Comparison of ENCODE assay signal across 19 cellular contexts in the genomic region with DNA sequence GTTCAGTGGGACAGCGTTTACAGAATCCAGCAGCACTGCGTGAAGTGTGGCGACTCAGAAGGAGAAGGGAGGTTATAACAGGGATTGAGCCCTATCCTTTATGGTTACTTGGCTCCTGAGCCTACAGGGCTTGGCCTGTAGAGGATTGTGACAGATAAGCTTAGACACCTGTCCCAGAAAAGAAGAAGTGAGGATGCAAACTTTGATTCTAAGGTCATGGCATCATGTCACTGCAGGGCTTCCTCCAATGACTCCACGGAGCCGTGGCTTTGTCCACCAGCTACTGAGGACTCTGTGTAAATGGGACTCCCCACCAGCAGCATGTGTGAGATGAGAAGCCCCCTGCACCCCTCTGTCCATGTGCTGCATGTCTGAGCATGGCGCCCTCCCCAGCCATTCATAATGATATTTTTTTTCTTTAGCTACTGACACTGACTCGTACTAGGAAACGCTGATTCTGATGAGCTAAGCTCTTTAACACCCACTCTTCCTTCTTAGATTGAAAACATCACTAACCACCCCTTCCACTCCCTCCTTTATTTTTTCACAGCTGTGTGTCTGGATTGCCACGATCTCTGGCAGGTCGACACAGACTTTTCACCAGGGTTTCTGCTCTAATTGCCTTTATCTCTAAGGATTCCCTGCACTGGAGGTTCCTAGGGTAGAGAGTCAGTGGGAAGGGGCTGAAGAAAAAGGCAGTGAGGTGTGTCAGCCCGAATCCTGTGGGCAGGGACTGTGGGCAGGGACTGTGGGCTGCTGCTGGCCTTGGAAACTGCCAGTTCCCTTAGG.
A peak's percentile ranks its signal among the peaks of the same experiment; 100 is the strongest.
DNase-seq lines count a peak whose midpoint lies in the region; ATAC-seq and TF ChIP-seq lines count a peak whose summit lies in the region.
"Had no signal": no experiment of that assay in that cellular context is flagged by ENCODE, and none has a peak within 500 bp of the region (broad histone marks: within the 10 kb centered on the region; RNA-seq: fewer than 3 reads in every experiment).

No MANE protein-coding gene starts in this region.

- H3K9me3 Mint-ChIP-seq in activated CD8-positive, alpha-beta T cell treated with anti-CD3 and anti-CD28 coated beads for 36 hours: no peaks in the 10 kb centered on the region
- no peaks in the 10 kb centered on the region for H3K9me3 Mint-ChIP-seq in activated CD8-positive, alpha-beta T cell treated with anti-CD3 and anti-CD28 coated beads, Interleukin-2, amount 10 ng/mL, durations not matched to agents 7 days and 5 days (ENCODE audit: insufficient read depth)
- no peaks in the 10 kb centered on the region for H3K9me3 Mint-ChIP-seq in stimulated activated memory B cell treated with anti-CD40 and anti-IgM and Interleukin-4, amounts not matched to agents 10 μg/mL and 1 μg/mL and 100 μg/mL, for 72 hours
- H3K9me3 Mint-ChIP-seq: CD4-positive, alpha-beta memory T cell had no signal

- H3K4me1 ChIP-seq in Karpas-422 (ENCODE audit: low read length) (peaks cover 99% of the 10 kb centered on the region), esophagus muscularis mucosa (peaks cover 0 to 31% (median 21%) of the 10 kb centered on the region in 4 donors)
- H3K4me1 ChIP-seq: breast epithelium had no signal

- DNase-seq in activated CD8-positive, alpha-beta T cell treated with anti-CD3 and anti-CD28 coated beads for 36 hours: peak; percentile 5
- DNase-seq in activated CD8-positive, alpha-beta T cell treated with anti-CD3 and anti-CD28 coated beads, Interleukin-2, amount 10 ng/mL, durations not matched to agents 7 days and 5 days: no peak
- DNase-seq in Karpas-422 (peak; percentile 60), esophagus muscularis mucosa (ENCODE audit: extremely low spot score) (no peak), HK-2 (ENCODE audit: unreplicated experiment) (no peak), HuH-7.5 (ENCODE audit: low spot score) (no peak)
- DNase-seq: activated CD8-positive, alpha-beta memory T cell treated with anti-CD3 and anti-CD28 coated beads for 24 hours; activated effector memory CD4-positive, alpha-beta T cell treated with Interleukin-2 at 50 U/mL for 16 hours; CD4-positive, alpha-beta memory T cell; NCI-H1048; NCI-H187 treated with DMSO at 0.1 percent for 48 hours; NCI-H345; PC-9; SJCRH30 had no signal

- no peak for TF ChIP-seq CTCF in activated CD8-positive, alpha-beta T cell treated with anti-CD3 and anti-CD28 coated beads for 36 hours (IDR thresholded peaks at IDR 0.05)
- TF ChIP-seq CTCF in esophagus muscularis mucosa (IDR thresholded peaks at IDR 0.05): no peak

- H3K27me3 ChIP-seq in Karpas-422 (ENCODE audit: low read length) (no peaks in the 10 kb centered on the region), esophagus muscularis mucosa (no peaks in the 10 kb centered on the region)
- H3K27me3 ChIP-seq: breast epithelium, SJCRH30 had no signal

- peaks cover 38% of the 10 kb centered on the region for H3K27me3 Mint-ChIP-seq in activated CD8-positive, alpha-beta T cell treated with anti-CD3 and anti-CD28 coated beads for 36 hours
- peaks cover 35% of the 10 kb centered on the region for H3K27me3 Mint-ChIP-seq in activated CD8-positive, alpha-beta T cell treated with anti-CD3 and anti-CD28 coated beads, Interleukin-2, amount 10 ng/mL, durations not matched to agents 7 days and 5 days (ENCODE audit: low read depth)
- peaks cover 42% of the 10 kb centered on the region for H3K27me3 Mint-ChIP-seq in stimulated activated memory B cell treated with anti-CD40 and anti-IgM and Interleukin-4, amounts not matched to agents 10 μg/mL and 1 μg/mL and 100 μg/mL, for 72 hours

- H3K79me2 ChIP-seq in Karpas-422 (ENCODE audit: low read length): no peaks in the 10 kb centered on the region

- POLR2A ChIA-PET in activated CD8-positive, alpha-beta T cell treated with anti-CD3 and anti-CD28 coated beads for 36 hours (lab: Charles Lee): no interaction called here
- POLR2A ChIA-PET in activated CD8-positive, alpha-beta T cell treated with anti-CD3 and anti-CD28 coated beads, Interleukin-2, amount 10 ng/mL, durations not matched to agents 7 days and 5 days (lab: Charles Lee): no interaction called here

- TF ChIP-seq POLR2A in esophagus muscularis mucosa (IDR thresholded peaks at IDR 0.05; ENCODE audit: low read depth): no peak

- H3K9me3 ChIP-seq in Karpas-422 (ENCODE audit: low read length) (no peaks in the 10 kb centered on the region), esophagus muscularis mucosa (no peaks in the 10 kb centered on the region)
- H3K9me3 ChIP-seq: breast epithelium, SJCRH30, thoracic aorta had no signal

- H3K4me2 ChIP-seq in Karpas-422 (ENCODE audit: low read depth, low read length, poor library complexity, severe bottlenecking): peak overlapping the region; percentile 38
- H3K4me2 ChIP-seq: KMS-11, PC-9 had no signal

- H3K27ac Mint-ChIP-seq in activated CD8-positive, alpha-beta T cell treated with anti-CD3 and anti-CD28 coated beads for 36 hours: no peak overlapping the region
- H3K27ac Mint-ChIP-seq in activated CD8-positive, alpha-beta T cell treated with anti-CD3 and anti-CD28 coated beads, Interleukin-2, amount 10 ng/mL, durations not matched to agents 7 days and 5 days: no peak overlapping the region
- H3K27ac Mint-ChIP-seq in stimulated activated memory B cell treated with anti-CD40 and anti-IgM and Interleukin-4, amounts not matched to agents 10 μg/mL and 1 μg/mL and 100 μg/mL, for 72 hours: no peak overlapping the region

- no peak for TF ChIP-seq EP300 in esophagus muscularis mucosa (IDR thresholded peaks at IDR 0.05)

- peak overlapping the region; percentile 88 for H3K27ac ChIP-seq in Karpas-422 (ENCODE audit: low read length)
- peak overlapping the region in 3 of 4 donors; percentile 19 to 62 (median 54) for H3K27ac ChIP-seq in esophagus muscularis mucosa (replicated peaks in 1 of 4)
- H3K27ac ChIP-seq: breast epithelium, KMS-11, PC-9, SJCRH30, thoracic aorta had no signal

- peak; percentile 62 for ATAC-seq in activated CD8-positive, alpha-beta T cell treated with anti-CD3 and anti-CD28 coated beads for 36 hours
- no peak for ATAC-seq in activated CD8-positive, alpha-beta T cell treated with anti-CD3 and anti-CD28 coated beads, Interleukin-2, amount 10 ng/mL, durations not matched to agents 7 days and 5 days
- peak; percentile 34 for ATAC-seq in stimulated activated memory B cell treated with anti-CD40 and anti-IgM and Interleukin-4, amounts not matched to agents 10 μg/mL and 1 μg/mL and 100 μg/mL, for 72 hours
- no peak for ATAC-seq in GM18511 (IDR thresholded peaks at IDR 0.05; ENCODE audit: unreplicated experiment)

- CTCF ChIA-PET in activated CD8-positive, alpha-beta T cell treated with anti-CD3 and anti-CD28 coated beads for 36 hours (lab: Charles Lee): interaction anchor here (0.9 kb wide), 1 partner anchor 656 kb away, joined by 3 read pairs; no protein-coding TSS in a partner anchor
- CTCF ChIA-PET in activated CD8-positive, alpha-beta T cell treated with anti-CD3 and anti-CD28 coated beads, Interleukin-2, amount 10 ng/mL, durations not matched to agents 7 days and 5 days (lab: Charles Lee): interaction anchor here (0.9 to 1.1 kb wide), 2 partner anchors 11 to 41 kb away, joined by 3 read pairs; no protein-coding TSS in a partner anchor

- H3K4me1 Mint-ChIP-seq in activated CD8-positive, alpha-beta T cell treated with anti-CD3 and anti-CD28 coated beads for 36 hours (ENCODE audit: low read depth): peaks cover 4% of the 10 kb centered on the region
- no peaks in the 10 kb centered on the region for H3K4me1 Mint-ChIP-seq in activated CD8-positive, alpha-beta T cell treated with anti-CD3 and anti-CD28 coated beads, Interleukin-2, amount 10 ng/mL, durations not matched to agents 7 days and 5 days (ENCODE audit: low read depth)
- no peaks in the 10 kb centered on the region for H3K4me1 Mint-ChIP-seq in stimulated activated memory B cell treated with anti-CD40 and anti-IgM and Interleukin-4, amounts not matched to agents 10 μg/mL and 1 μg/mL and 100 μg/mL, for 72 hours

- no peaks in the 10 kb centered on the region for H3K36me3 Mint-ChIP-seq in activated CD8-positive, alpha-beta T cell treated with anti-CD3 and anti-CD28 coated beads for 36 hours (ENCODE audit: low read depth)
- no peaks in the 10 kb centered on the region for H3K36me3 Mint-ChIP-seq in activated CD8-positive, alpha-beta T cell treated with anti-CD3 and anti-CD28 coated beads, Interleukin-2, amount 10 ng/mL, durations not matched to agents 7 days and 5 days (ENCODE audit: low read depth)
- no peaks in the 10 kb centered on the region for H3K36me3 Mint-ChIP-seq in stimulated activated memory B cell treated with anti-CD40 and anti-IgM and Interleukin-4, amounts not matched to agents 10 μg/mL and 1 μg/mL and 100 μg/mL, for 72 hours
- H3K36me3 Mint-ChIP-seq: CD4-positive, alpha-beta memory T cell had no signal

- no peaks in the 10 kb centered on the region for H3K9me2 ChIP-seq in Karpas-422 (replicated peaks; ENCODE audit: insufficient read depth, low read length)

- intact Hi-C loops in activated CD8-positive, alpha-beta T cell treated with anti-CD3 and anti-CD28 coated beads for 36 hours (cut with micrococcal nuclease): no loop called here
- intact Hi-C loops in esophagus muscularis mucosa (cut with DNase I): loop anchor here (10.0 kb wide), 1 partner anchor 124 kb away; no protein-coding TSS in a partner anchor

- no peak overlapping the region for H3K4me3 Mint-ChIP-seq in activated CD8-positive, alpha-beta T cell treated with anti-CD3 and anti-CD28 coated beads for 36 hours
- H3K4me3 Mint-ChIP-seq in activated CD8-positive, alpha-beta T cell treated with anti-CD3 and anti-CD28 coated beads, Interleukin-2, amount 10 ng/mL, durations not matched to agents 7 days and 5 days: no peak overlapping the region
- H3K4me3 Mint-ChIP-seq in stimulated activated memory B cell treated with anti-CD40 and anti-IgM and Interleukin-4, amounts not matched to agents 10 μg/mL and 1 μg/mL and 100 μg/mL, for 72 hours: no peak overlapping the region

- H3K4me3 ChIP-seq in Karpas-422 (ENCODE audit: low read length): no peak overlapping the region
- no peak overlapping the region for H3K4me3 ChIP-seq in esophagus muscularis mucosa
- H3K4me3 ChIP-seq: breast epithelium, PC-9, SJCRH30, thoracic aorta had no signal

- 64% methylated on average over 11 of the region's 11 CpGs for WGBS in esophagus muscularis mucosa

- H3K36me3 ChIP-seq in Karpas-422 (ENCODE audit: insufficient read depth, low read length) (no peaks in the 10 kb centered on the region), esophagus muscularis mucosa (peaks cover 0 to 26% (median 0%) of the 10 kb centered on the region in 4 donors)
- H3K36me3 ChIP-seq: breast epithelium, thoracic aorta had no signal

- H4K20me1 ChIP-seq in Karpas-422 (ENCODE audit: insufficient read depth, low read depth, low read length): no peaks in the 10 kb centered on the region

- H2AFZ ChIP-seq in Karpas-422 (ENCODE audit: low read length): no peak overlapping the region; the same call in 1 of the 2 replicates
- H2AFZ ChIP-seq: PC-9 had no signal

- H3K9ac ChIP-seq in Karpas-422 (ENCODE audit: low read length): peak overlapping the region; percentile 48
- H3K9ac ChIP-seq: KMS-11 had no signal

Comparison
In these comparisons a context has a peak if more than half of its experiments do, and no peak if none do; other contexts are left out.
1. ATAC-seq: peak in activated CD8-positive, alpha-beta T cell treated with anti-CD3 and anti-CD28 coated beads for 36 hours (single experiment) and stimulated activated memory B cell treated with anti-CD40 and anti-IgM and Interleukin-4, amounts not matched to agents 10 μg/mL and 1 μg/mL and 100 μg/mL, for 72 hours (single experiment); none in activated CD8-positive, alpha-beta T cell treated with anti-CD3 and anti-CD28 coated beads, Interleukin-2, amount 10 ng/mL, durations not matched to agents 7 days and 5 days (single experiment) and GM18511 (single experiment).
2. DNase-seq: peak in activated CD8-positive, alpha-beta T cell treated with anti-CD3 and anti-CD28 coated beads for 36 hours (single experiment) and Karpas-422 (single experiment); none in activated CD8-positive, alpha-beta T cell treated with anti-CD3 and anti-CD28 coated beads, Interleukin-2, amount 10 ng/mL, durations not matched to agents 7 days and 5 days (single experiment), esophagus muscularis mucosa (single experiment), HK-2 (single experiment) and HuH-7.5 (single experiment).